17 cellular contexts compared by ENCODE assay signal in genomic region chr12:52063081-52063985, GRCh38. TPM values are rescaled to one million over a fixed set of nuclear protein-coding genes. Genes with fewer than 3 reads are reported as not detected.
A peak's percentile ranks its signal among the peaks of the same experiment; 100 is the strongest.
DNase-seq lines count a peak whose midpoint lies in the region; ATAC-seq and TF ChIP-seq lines count a peak whose summit lies in the region.
"Had no signal": no experiment of that assay in that cellular context is flagged by ENCODE, and none has a peak within 500 bp of the region (broad histone marks: within the 10 kb centered on the region; RNA-seq: fewer than 3 reads in every experiment).

No MANE protein-coding gene starts in this region.

- peak overlapping the region; percentile 92 for H3K27ac Mint-ChIP-seq in HFFc6
- H3K27ac Mint-ChIP-seq: activated CD4-positive, alpha-beta T cell treated with anti-CD3 and anti-CD28 coated beads for 36 hours had no signal

- H3K4me1 Mint-ChIP-seq in HFFc6 (ENCODE audit: low read depth), result peaks cover 38% of the 10 kb centered on the region

- ATAC-seq in HG02763 (IDR thresholded peaks at IDR 0.05; ENCODE audit: unreplicated experiment) (no peak), HG03039 (IDR thresholded peaks at IDR 0.05; ENCODE audit: unreplicated experiment) (no peak), left lobe of liver (no peak)
- ATAC-seq: activated CD4-positive, alpha-beta T cell treated with anti-CD3 and anti-CD28 coated beads for 36 hours; GM12878; left colon had no signal

- H3K4me3 Mint-ChIP-seq in HFFc6, result no peak overlapping the region
- H3K4me3 Mint-ChIP-seq: activated CD4-positive, alpha-beta T cell treated with anti-CD3 and anti-CD28 coated beads for 36 hours had no signal

- H3K9me3 Mint-ChIP-seq in HFFc6, result no peaks in the 10 kb centered on the region; the same call in 1 of the 2 replicates

- H3K4me3 ChIP-seq in right atrium auricular region (peak overlapping the region in 1 of 2 donors; percentile 4), spleen (no peak overlapping the region)
- H3K4me3 ChIP-seq: GM12878 had no signal

- peaks cover 41% of the 10 kb centered on the region for H3K27me3 Mint-ChIP-seq in HFFc6 (ENCODE audit: insufficient read depth)
- H3K27me3 Mint-ChIP-seq: activated CD4-positive, alpha-beta T cell treated with anti-CD3 and anti-CD28 coated beads for 36 hours had no signal

- intact Hi-C loops in spleen (cut with DNase I; ENCODE audit: low total_unique reads), result no loop called here

- H3K27ac ChIP-seq in caudate nucleus (ENCODE audit: low read depth, low read length) (peak overlapping the region; percentile 97), right atrium auricular region (peak overlapping the region; percentile 80 to 88), spleen (peak overlapping the region in 7 of 8 donors; percentile 26 to 64 (median 55))
- H3K27ac ChIP-seq: HL-60, neutrophil had no signal

- TF ChIP-seq CTCF in HFFc6 (IDR thresholded peaks at IDR 0.05), result no peak
- no peak for TF ChIP-seq CTCF in right atrium auricular region (IDR thresholded peaks at IDR 0.05)
- no peak for TF ChIP-seq CTCF in spleen (IDR thresholded peaks at IDR 0.05 in 8 of 11, conservative IDR thresholded peaks at IDR 0.05 in 3 of 11)

- DNase-seq in HFFc6, result no peak
- peak in 21 of 61 donors; percentile 8 to 63 (median 33) for DNase-seq in caudate nucleus (lab: John Stamatoyannopoulos, UW)
- DNase-seq in right atrium auricular region (ENCODE audit: low spot score), result no peak
- no peak for DNase-seq in spleen
- DNase-seq in SKM-1 treated with dmso at 0.1 percent for 144 hours (lab: John Stamatoyannopoulos, UW; ENCODE audit: unreplicated experiment), result no peak
- no peak for DNase-seq in left lobe of liver (ENCODE audit: low spot score)
- DNase-seq: activated CD4-positive, alpha-beta T cell treated with anti-CD3 and anti-CD28 coated beads for 36 hours; activated T-cell treated with anti-CD3 and anti-CD28 coated beads, Interleukin-2, amount 50 U/mL, for 48 hours; BE2C; DND-41; effector memory CD4-positive, alpha-beta T cell had no signal

- H3K27me3 ChIP-seq in right atrium auricular region, result no peaks in the 10 kb centered on the region
- H3K27me3 ChIP-seq in spleen (replicated peaks in 1 of 7), result no peaks in the 10 kb centered on the region
- H3K27me3 ChIP-seq: BE2C had no signal

- TF ChIP-seq POLR2A in spleen (IDR thresholded peaks at IDR 0.05), result no peak

- WGBS in spleen, 5 donors, result 72 to 85% (median 77%) methylated on average over 17 to 21 of the region's 21 CpGs

- no peaks in the 10 kb centered on the region for H3K9me3 ChIP-seq in right atrium auricular region
- H3K9me3 ChIP-seq in spleen, result no peaks in the 10 kb centered on the region
- H3K9me3 ChIP-seq: BE2C, neutrophil had no signal

- H3K36me3 Mint-ChIP-seq in HFFc6 (ENCODE audit: low read depth), result no peaks in the 10 kb centered on the region; the same call in 1 of the 2 replicates

- H3K36me3 ChIP-seq in right atrium auricular region, result peaks cover 15% of the 10 kb centered on the region
- peaks cover 0 to 14% (median 8%) of the 10 kb centered on the region in 6 donors for H3K36me3 ChIP-seq in spleen
- H3K36me3 ChIP-seq: neutrophil had no signal

- H3K4me1 ChIP-seq in right atrium auricular region, result peaks cover 0 to 31% of the 10 kb centered on the region in 2 donors
- peaks cover 0 to 58% (median 31%) of the 10 kb centered on the region in 6 donors for H3K4me1 ChIP-seq in spleen

RNA-seq across cellular contexts. Expression of gene ATG101, which starts 6.4 kb away (rescaled TPM):
- 10 to 100 TPM; 62.1 to 73.6 (median 66.6) TPM for total RNA-seq in HFFc6 (2021; fragmentation: NEBNext Ultra II Directional; extraction: Animal tissue kit (Norgen Biotek cat#: 25700))
- total RNA-seq in right atrium auricular region, result 10 to 100 TPM; 26.8 to 36.9 TPM
- total RNA-seq in spleen, result 10 to 100 TPM; 23.5 to 40.1 (median 32.3) TPM
- 10 to 100 TPM; 32.0 to 81.1 (median 35.3) TPM for polyA plus RNA-seq in spleen
- 18.0 TPM for total RNA-seq in left lobe of liver

RNA-seq across cellular contexts. Expression of gene NR4A1, which starts 12.1 kb away (rescaled TPM):
- total RNA-seq in HFFc6 (2021; fragmentation: NEBNext Ultra II Directional; extraction: Animal tissue kit (Norgen Biotek cat#: 25700)), result 10 to 100 TPM; 10.3 to 46.6 (median 43.6) TPM
- total RNA-seq in right atrium auricular region (100 to 1,000 TPM; 150 to 238 TPM), spleen (100 to 1,000 TPM in 1 of 7 donors, 10 to 100 TPM in 6; 12.0 to 113 (median 58.4) TPM), left lobe of liver (5.4 TPM)
- polyA plus RNA-seq in spleen, result 10 to 100 TPM; 11.8 to 43.5 (median 13.7) TPM

RNA-seq across cellular contexts. Expression of gene SMIM41, which starts 16.2 kb away (rescaled TPM):
- not detected for total RNA-seq in HFFc6 (2021; fragmentation: NEBNext Ultra II Directional; extraction: Animal tissue kit (Norgen Biotek cat#: 25700))
- total RNA-seq in right atrium auricular region (1 to 10 TPM in 1 of 2 donors, under 1 TPM in 1; 0.44 to 3.2 TPM), spleen (1 to 10 TPM in 6 of 7 donors, under 1 TPM in 1; 0.64 to 8.1 (median 4.9) TPM), left lobe of liver (not detected)
- 1 to 10 TPM in 2 of 3 donors, under 1 TPM in 1; 0.85 to 1.7 (median 1.1) TPM for polyA plus RNA-seq in spleen
- total RNA-seq: activated CD4-positive, alpha-beta T cell treated with anti-CD3 and anti-CD28 coated beads for 36 hours; GM12878 had no signal
- polyA plus RNA-seq: GM12878 had no signal

RNA-seq across cellular contexts. Expression of gene TAMALIN, which starts 56.6 kb away (rescaled TPM):
- total RNA-seq in HFFc6 (2021; fragmentation: NEBNext Ultra II Directional; extraction: Animal tissue kit (Norgen Biotek cat#: 25700)), result under 1 TPM; 0.24 to 1.00 (median 0.69) TPM
- 10 to 100 TPM; 17.6 to 23.2 TPM for total RNA-seq in right atrium auricular region
- total RNA-seq in spleen, result 100 to 1,000 TPM in 1 of 7 donors, 10 to 100 TPM in 6; 31.7 to 141 (median 69.5) TPM
- polyA plus RNA-seq in spleen, result 10 to 100 TPM; 25.5 to 38.2 (median 35.2) TPM
- 5.5 TPM for total RNA-seq in left lobe of liver
